Comparison of ENCODE assay signal across 9 cellular contexts in genomic region chr19:15047680-15048079, GRCh38. TPM values are rescaled to one million over a fixed set of nuclear protein-coding genes. Genes with fewer than 3 reads are reported as not detected.
"Had no signal": no experiment of that assay in that cellular context is flagged by ENCODE, and none has a peak within 500 bp of the region (broad histone marks: within the 10 kb centered on the region; RNA-seq: fewer than 3 reads in every experiment).

No MANE protein-coding gene starts in this region.

- H3K4me3 ChIP-seq: GM12878 had no signal

- DNase-seq: GDM1, GF-D8 had no signal

- ATAC-seq: GM12878 had no signal

- FAIRE-seq: G401.6, GM12878, GM12891, GM12892, GM18507, GM19239 had no signal

RNA-seq across cellular contexts. Expression of gene CASP14, which starts 1.6 kb away (rescaled TPM):
- total RNA-seq: G401 had no signal

RNA-seq across cellular contexts. Expression of gene OR1I1, which starts 34.3 kb away (rescaled TPM):
- total RNA-seq: G401, GM12878 had no signal
- polyA plus RNA-seq: GM12878 had no signal

RNA-seq across cellular contexts. Expression of gene SYDE1, which starts 59.5 kb away (rescaled TPM):
- total RNA-seq: GM12878 had no signal
- polyA plus RNA-seq: GM12878 had no signal
